ENCODE assay signal across 21 cellular contexts in genomic region chr3:171442184-171442583, GRCh38. TPM values are rescaled to one million over a fixed set of nuclear protein-coding genes. Genes with fewer than 3 reads are reported as not detected.
DNase-seq lines count a peak whose midpoint lies in the region; ATAC-seq and FAIRE-seq lines count a peak whose summit lies in the region.
"Had no signal": no experiment of that assay in that cellular context is flagged by ENCODE, and none has a peak within 500 bp of the region (broad histone marks: within the 10 kb centered on the region; RNA-seq: fewer than 3 reads in every experiment).

No MANE protein-coding gene starts in this region.

- FAIRE-seq in GM19239 (lab: Jason Lieb, UNC) = peak; percentile 37
- FAIRE-seq: GM12892 had no signal

- peaks cover 49% of the 10 kb centered on the region for H3K4me1 ChIP-seq in HUES48 (ENCODE audit: control insufficient read depth, insufficient read depth, low read length)
- H3K4me1 ChIP-seq in ectodermal cell (ENCODE audit: control insufficient read depth, insufficient read depth, low read length) = peaks cover 17% of the 10 kb centered on the region
- peaks cover 50% of the 10 kb centered on the region; the same call in 1 of the 2 replicates for H3K4me1 ChIP-seq in iPS-20b (ENCODE audit: insufficient read depth, low read length)
- H3K4me1 ChIP-seq: Caco-2 had no signal

- H3K4me3 ChIP-seq in HUES48 (ENCODE audit: low read depth, low read length) (no peak overlapping the region), ectodermal cell (ENCODE audit: insufficient read depth, low read depth, low read length) (no peak overlapping the region), iPS-20b (ENCODE audit: low read length) (peak overlapping the region; percentile 21; the same call in 1 of the 2 replicates)

- H3K27me3 ChIP-seq in HUES48 (ENCODE audit: control insufficient read depth, insufficient read depth, low read length) (no peaks in the 10 kb centered on the region), ectodermal cell (ENCODE audit: control insufficient read depth, insufficient read depth, low read length, poor library complexity, severe bottlenecking) (no peaks in the 10 kb centered on the region), iPS-20b (ENCODE audit: insufficient read depth, low read length) (no peaks in the 10 kb centered on the region)

- WGBS in ectodermal cell, 2 experiments = 11 to 27% methylated on average over 2 of the region's 2 CpGs

- DNase-seq in GM19239 (ENCODE audit: insufficient read length, low spot score) (no peak), HUDEP-2 (lab: John Stamatoyannopoulos, UW; ENCODE audit: unreplicated experiment in 76 of 76) (no peak)
- DNase-seq: Caco-2; CD4-positive, alpha-beta T cell; DMS 273 treated with DMSO at 0.1 percent for 48 hours; DND-41; HCEC 1CT; NCI-H1105; NCI-H146; NCI-H2029; NCI-H2171; NCI-H524 treated with DMSO at 0.1 percent for 48 hours; NCI-H82 had no signal

- ATAC-seq in GM18867 (IDR thresholded peaks at IDR 0.05; ENCODE audit: unreplicated experiment) = no peak
- no peak for ATAC-seq in GM18868 (IDR thresholded peaks at IDR 0.05; ENCODE audit: unreplicated experiment)
- ATAC-seq: Right ventricle myocardium inferior had no signal

- H3K27ac ChIP-seq in HUES48 (ENCODE audit: low read depth, low read length) (peak overlapping the region; percentile 76), ectodermal cell (ENCODE audit: insufficient read depth, low read depth, low read length, poor library complexity, severe bottlenecking) (peak overlapping the region; percentile 52), iPS-20b (ENCODE audit: low read length) (peak overlapping the region; percentile 77)
- H3K27ac ChIP-seq: HL-60 had no signal

- H3K9ac ChIP-seq in HUES48 (ENCODE audit: low read depth, low read length) (peak overlapping the region; percentile 43; the same call in 1 of the 2 replicates), iPS-20b (ENCODE audit: low read depth, low read length) (peak overlapping the region; percentile 55; the same call in 1 of the 2 replicates)

- no peaks in the 10 kb centered on the region for H3K9me3 ChIP-seq in HUES48 (ENCODE audit: control insufficient read depth, insufficient read depth, low read length)
- H3K9me3 ChIP-seq in ectodermal cell (ENCODE audit: control insufficient read depth, low read length) = no peaks in the 10 kb centered on the region
- H3K9me3 ChIP-seq in iPS-20b (ENCODE audit: insufficient read depth, low read depth, low read length) = no peaks in the 10 kb centered on the region
- H3K9me3 ChIP-seq: Caco-2 had no signal

- H3K36me3 ChIP-seq in HUES48 (ENCODE audit: control insufficient read depth, insufficient read depth, low read length) (no peaks in the 10 kb centered on the region), ectodermal cell (ENCODE audit: control insufficient read depth, insufficient read depth, low read length) (no peaks in the 10 kb centered on the region), iPS-20b (ENCODE audit: insufficient read depth, low read depth, low read length) (no peaks in the 10 kb centered on the region)

RNA-seq across cellular contexts. Expression of gene TNIK, which starts 18.0 kb away (rescaled TPM):
- 15.1 TPM for polyA plus RNA-seq in ectodermal cell (2013, experiment 1 of 4)
- 11.0 TPM for polyA plus RNA-seq in ectodermal cell (2013, experiment 2 of 4)
- 10.2 TPM for polyA plus RNA-seq in ectodermal cell (2013, experiment 3 of 4)
- polyA plus RNA-seq in ectodermal cell (2013, experiment 4 of 4) = 9.5 TPM
